Comparison of ENCODE assay signal across 8 cellular contexts in genomic region chr10:97335188-97335619, GRCh38. TPM values are rescaled to one million over a fixed set of nuclear protein-coding genes. Genes with fewer than 3 reads are reported as not detected.
DNase-seq lines count a peak whose midpoint lies in the region; ATAC-seq and TF ChIP-seq lines count a peak whose summit lies in the region.

No MANE protein-coding gene starts in this region.

- no peak overlapping the region for H3K27ac Mint-ChIP-seq in activated T-cell treated with anti-CD3 and anti-CD28 coated beads, Interleukin-2, amount 50 U/mL, for 24 hours

- H3K27me3 ChIP-seq in adipocyte (replicated peaks; ENCODE audit: control insufficient read depth, insufficient read depth, low read length) = no peaks in the 10 kb centered on the region
- no peaks in the 10 kb centered on the region for H3K27me3 ChIP-seq in right lobe of liver
- no peaks in the 10 kb centered on the region for H3K27me3 ChIP-seq in transverse colon

- H3K27ac ChIP-seq in right lobe of liver = peak overlapping the region; percentile 94 to 99 (median 95)
- H3K27ac ChIP-seq in transverse colon = peak overlapping the region; percentile 98 to 99 (median 98)

- TF ChIP-seq CTCF in right lobe of liver (IDR thresholded peaks at IDR 0.05) (no peak), transverse colon (IDR thresholded peaks at IDR 0.05) (no peak)

- H3K4me3 ChIP-seq in adipocyte (ENCODE audit: low read length) = peak overlapping the region; percentile 82
- H3K4me3 ChIP-seq in right lobe of liver = peak overlapping the region; percentile 77 to 85 (median 84)
- peak overlapping the region; percentile 86 to 98 (median 92) for H3K4me3 ChIP-seq in transverse colon

- no peak for TF ChIP-seq POLR2A in right lobe of liver (IDR thresholded peaks at IDR 0.05)
- TF ChIP-seq POLR2A in transverse colon (IDR thresholded peaks at IDR 0.05) = no peak

- peaks cover 19% of the 10 kb centered on the region for H3K36me3 Mint-ChIP-seq in activated T-cell treated with anti-CD3 and anti-CD28 coated beads, Interleukin-2, amount 50 U/mL, for 24 hours (ENCODE audit: low read depth)

- DNase-seq in activated T-cell treated with anti-CD3 and anti-CD28 coated beads, Interleukin-2, amount 50 U/mL, for 24 hours = no peak
- DNase-seq in activated T-cell treated with anti-CD3 and anti-CD28 coated beads for 4 hours (no peak), adipocyte (ENCODE audit: low read depth) (no peak), right lobe of liver (peak; percentile 35 to 61 (median 57)), transverse colon (peak; percentile 19), NCI-H1930 (lab: John Stamatoyannopoulos, UW) (no peak), germinal center (ENCODE audit: low spot score) (no peak), epidermal melanocyte (ENCODE audit: insufficient read length, low spot score) (no peak)

- peak overlapping the region; percentile 92 for H3K9ac ChIP-seq in adipocyte (ENCODE audit: low read length)

- no peak for ATAC-seq in right lobe of liver

- in situ Hi-C loops in transverse colon (cut with MboI; ENCODE audit: low pct_ligation_motif_present in 1 of 4, low pct_unique_long_range_greater_than_20kb in 1 of 4, low sequenced_read_pairs in 3 of 4) = no loop called here

- TF ChIP-seq EP300 in transverse colon (IDR thresholded peaks at IDR 0.05; ENCODE audit: low read depth) = no peak

- no peaks in the 10 kb centered on the region for H3K9me3 Mint-ChIP-seq in activated T-cell treated with anti-CD3 and anti-CD28 coated beads, Interleukin-2, amount 50 U/mL, for 24 hours

- peak overlapping the region; percentile 80 for H3K4me3 Mint-ChIP-seq in activated T-cell treated with anti-CD3 and anti-CD28 coated beads, Interleukin-2, amount 50 U/mL, for 24 hours

- peaks cover 37% of the 10 kb centered on the region for H3K4me1 Mint-ChIP-seq in activated T-cell treated with anti-CD3 and anti-CD28 coated beads, Interleukin-2, amount 50 U/mL, for 24 hours (ENCODE audit: low read depth)

- H3K36me3 ChIP-seq in adipocyte (ENCODE audit: control insufficient read depth, insufficient read depth, low read length, severe bottlenecking) = no peaks in the 10 kb centered on the region
- H3K36me3 ChIP-seq in right lobe of liver = no peaks in the 10 kb centered on the region
- no peaks in the 10 kb centered on the region for H3K36me3 ChIP-seq in transverse colon

- 2% methylated on average over 10 of the region's 25 CpGs for WGBS in right lobe of liver (ENCODE audit: insufficient coverage, low coverage, low lambda C conversion rate, missing lambda C conversion rate)
- 21% methylated on average over 25 of the region's 25 CpGs; no CpG with 5 or more reads in 1 of the 2 donors for WGBS in transverse colon (ENCODE audit: low coverage in 1 of 2), 2 donors

- H3K9me3 ChIP-seq in adipocyte (ENCODE audit: control insufficient read depth, low read length) (no peaks in the 10 kb centered on the region), right lobe of liver (no peaks in the 10 kb centered on the region), transverse colon (no peaks in the 10 kb centered on the region)

- no peaks in the 10 kb centered on the region for H3K27me3 Mint-ChIP-seq in activated T-cell treated with anti-CD3 and anti-CD28 coated beads, Interleukin-2, amount 50 U/mL, for 24 hours

- intact Hi-C loops in right lobe of liver (cut with DNase I) (loop anchor here in 1 of 2 donors (10.0 kb wide), 1 partner anchor 50 kb away; no protein-coding TSS in a partner anchor), transverse colon (cut with DNase I; ENCODE audit: low total_unique reads) (no loop called here)

- peaks cover 35% of the 10 kb centered on the region for H3K4me1 ChIP-seq in adipocyte (ENCODE audit: control insufficient read depth, insufficient read depth, low read length)
- peaks cover 0 to 17% (median 0%) of the 10 kb centered on the region in 4 donors for H3K4me1 ChIP-seq in right lobe of liver
- peaks cover 12 to 52% (median 37%) of the 10 kb centered on the region in 4 donors for H3K4me1 ChIP-seq in transverse colon

RNA-seq across cellular contexts. Expression of gene FRAT2, which starts 0.7 kb away (rescaled TPM):
- total RNA-seq in right lobe of liver (10 to 100 TPM in 2 of 6 experiments, 1 to 10 TPM in 4; 8.3 to 11.4 (median 9.7) TPM), transverse colon (10 to 100 TPM; 46.4 to 72.2 (median 54.6) TPM)

RNA-seq across cellular contexts. Expression of gene FRAT1, which starts 16.1 kb away (rescaled TPM):
- 1 to 10 TPM; 3.5 to 8.5 (median 7.4) TPM for total RNA-seq in right lobe of liver
- 10 to 100 TPM in 2 of 4 donors, 1 to 10 TPM in 2; 5.8 to 15.7 (median 10.3) TPM for total RNA-seq in transverse colon

RNA-seq across cellular contexts. Expression of gene ARHGAP19, which starts 42.8 kb away (rescaled TPM):
- 1 to 10 TPM; 2.3 to 5.5 (median 3.4) TPM for total RNA-seq in right lobe of liver
- 1 to 10 TPM; 4.5 to 8.4 (median 7.4) TPM for total RNA-seq in transverse colon

Comparison
In these comparisons a context has a peak if more than half of its experiments do, and no peak if none do; other contexts are left out.
1. DNase-seq: peak in right lobe of liver (3 of 3) and transverse colon (single experiment); none in activated T-cell treated with anti-CD3 and anti-CD28 coated beads, Interleukin-2, amount 50 U/mL, for 24 hours (single experiment), activated T-cell treated with anti-CD3 and anti-CD28 coated beads for 4 hours (single experiment), adipocyte (single experiment), NCI-H1930 (0 of 2), germinal center (single experiment) and epidermal melanocyte (single experiment).
2. Peak in every context shown above with its lines, with median percentiles within 50 percentile points of each other: H3K4me3 ChIP-seq.